7 cellular contexts compared by ENCODE assay signal in the genomic region with DNA sequence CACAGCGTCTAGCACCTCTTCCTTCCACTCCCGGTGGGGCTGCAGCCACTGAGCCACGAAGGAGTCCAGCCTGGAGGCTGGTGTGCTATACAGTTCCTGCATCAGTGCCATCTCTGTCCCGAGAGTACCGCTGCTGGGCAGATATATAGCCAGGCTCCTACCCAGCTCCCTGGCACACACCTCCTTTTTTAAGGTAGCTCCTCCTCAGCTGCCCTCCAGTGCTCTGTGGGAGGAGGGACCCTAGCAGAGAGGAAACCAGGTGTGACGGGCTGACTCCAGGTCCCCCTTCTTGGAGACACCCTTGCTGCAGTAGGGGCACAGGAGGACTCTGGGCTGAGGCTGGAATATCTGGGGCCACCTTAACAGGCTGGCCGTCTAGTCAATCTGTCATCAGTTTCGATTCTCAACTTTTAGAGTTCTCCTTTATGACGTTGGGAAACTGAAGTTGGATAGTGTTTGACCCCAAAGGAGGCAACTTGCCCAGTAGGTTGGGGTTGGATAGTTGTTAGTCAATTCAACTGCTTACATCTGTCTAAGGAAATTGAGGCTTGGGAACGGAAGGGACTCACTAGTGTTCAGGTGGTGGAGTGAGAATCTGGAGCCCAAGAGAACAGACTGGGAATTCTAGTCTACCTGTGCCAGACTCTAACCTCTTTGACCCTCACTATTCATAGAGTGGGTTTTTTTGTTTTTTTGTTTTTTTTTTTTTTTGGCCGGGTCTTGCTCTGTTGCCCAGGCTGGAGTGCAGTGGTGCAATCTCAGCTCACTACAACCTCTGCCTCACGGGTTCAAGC. TPM values are rescaled to one million over a fixed set of nuclear protein-coding genes. Genes with fewer than 3 reads are reported as not detected.
DNase-seq lines count a peak whose midpoint lies in the region; ATAC-seq and TF ChIP-seq lines count a peak whose summit lies in the region.

TSS of gene OASL (minus strand) at position 386 of the 794 bp plus-strand sequence. CDS start at position 111, 275 bp downstream.

- H3K4me3 ChIP-seq in brain microvascular endothelial cell (ENCODE audit: low read depth, low read length) (peak within 1 kb of the TSS; percentile 13), SJCRH30 (no peak within 1 kb of the TSS)

- H3K36me3 Mint-ChIP-seq in T-cell = peaks cover 9% of the 10 kb centered on the region

- in situ Hi-C loops in brain microvascular endothelial cell (cut with HindIII; ENCODE audit: low pct_ligation_motif_present, low sequenced_read_pairs) = no loop called here

- H3K4me1 ChIP-seq in SJCRH30 = peaks cover 10% of the 10 kb centered on the region

- ATAC-seq in GM18873 (IDR thresholded peaks at IDR 0.05; ENCODE audit: low FRiP score, unreplicated experiment) (peak; percentile 62), HG03060 (IDR thresholded peaks at IDR 0.05; ENCODE audit: low read depth, unreplicated experiment) (peak; percentile 59), T-cell (replicated peaks in 1 of 4) (peak; percentile 66 to 78 (median 68))

- peaks cover 0 to 2% of the 10 kb centered on the region in 2 donors for H3K27me3 Mint-ChIP-seq in T-cell

- H3K27ac ChIP-seq in brain microvascular endothelial cell = no peak within 1 kb of the TSS
- H3K27ac ChIP-seq in SJCRH30 = no peak within 1 kb of the TSS

- H3K9me3 ChIP-seq in SJCRH30 (replicated peaks) = no peaks in the 10 kb centered on the region

- peak within 1 kb of the TSS; percentile 93 to 98 (median 98) for H3K4me3 Mint-ChIP-seq in T-cell

- H3K27me3 ChIP-seq in brain microvascular endothelial cell (replicated peaks) = no peaks in the 10 kb centered on the region
- H3K27me3 ChIP-seq in SJCRH30 = peaks cover 5% of the 10 kb centered on the region; the same call in 1 of the 2 replicates

- no peaks in the 10 kb centered on the region for H3K9me3 Mint-ChIP-seq in T-cell

- CTCF ChIA-PET in T-cell (lab: Charles Lee) = interaction anchor here in 1 of 2 donors (0.6 to 1.5 kb wide), 2 partner anchors 21 to 23 kb away, joined by 3 to 6 read pairs; no protein-coding TSS in a partner anchor

- no peak for TF ChIP-seq CTCF in brain microvascular endothelial cell (IDR thresholded peaks at IDR 0.05; ENCODE audit: low read depth, low read length, missing control alignments)

- peak within 1 kb of the TSS; percentile 94 to 96 for H3K27ac Mint-ChIP-seq in T-cell

- peaks cover 44 to 51% (median 45%) of the 10 kb centered on the region in 3 donors for H3K4me1 Mint-ChIP-seq in T-cell

- H3K36me3 ChIP-seq in brain microvascular endothelial cell (replicated peaks) (no peaks in the 10 kb centered on the region), SJCRH30 (no peaks in the 10 kb centered on the region)

- POLR2A ChIA-PET in T-cell (lab: Charles Lee) = interaction anchor here in 1 of 2 donors (0.5 to 0.6 kb wide), 2 partner anchors 27 to 203 kb away, joined by 3 to 7 read pairs; no protein-coding TSS in a partner anchor

- DNase-seq in T-cell (peak; percentile 23 to 73 (median 54)), brain microvascular endothelial cell (no peak), lung microvascular endothelial cell (ENCODE audit: low read depth in 2 of 2) (peak; percentile 20 to 28), stromal cell of bone marrow (ENCODE audit: low read depth) (peak; percentile 65), SJCRH30 (no peak)

RNA-seq across cellular contexts. Expression of gene OASL, which starts in this region (rescaled TPM):
- 10 to 100 TPM in 2 of 5 donors, 1 to 10 TPM in 3; 6.0 to 17.6 (median 8.9) TPM for total RNA-seq in T-cell
- total RNA-seq in lung microvascular endothelial cell = under 0.01 and 0.22 TPM in 2 replicates
- total RNA-seq in SJCRH30 (2014; rRNA removed; shearing (Covaris generic)) = not detected in 2 replicates

Comparison
In these comparisons a context has a peak if more than half of its experiments do, and no peak if none do; other contexts are left out.
1. Peak in DNase-seq in lung microvascular endothelial cell; RNA of the gene not detected or under 1 TPM.
2. DNase-seq: peak in T-cell (34 of 34) and stromal cell of bone marrow (single experiment); none in brain microvascular endothelial cell (single experiment) and SJCRH30 (0 of 2).
3. Peak in every context shown above with its lines, with median percentiles within 50 percentile points of each other: ATAC-seq.